In genomic region chr11:45665206-45665932, GRCh38 we compare ENCODE assay signal across 8 cellular contexts. TPM values are rescaled to one million over a fixed set of nuclear protein-coding genes. Genes with fewer than 3 reads are reported as not detected.
DNase-seq lines count a peak whose midpoint lies in the region; ATAC-seq and TF ChIP-seq lines count a peak whose summit lies in the region.

Gene CHST1, minus strand, starts transcription at chr11:45665622. Its CDS starts 14,699 bp downstream, at chr11:45650923.

- H3K27ac Mint-ChIP-seq in Calu3 (ENCODE audit: unreplicated experiment) = no peak within 1 kb of the TSS

- H4K20me1 ChIP-seq in Loucy (ENCODE audit: insufficient read depth, low read length, poor library complexity, severe bottlenecking) = no peaks in the 10 kb centered on the region

- no peaks in the 10 kb centered on the region for H3K4me1 Mint-ChIP-seq in Calu3 (ENCODE audit: low read depth, unreplicated experiment)

- intact Hi-C loops in Calu3 (cut with micrococcal nuclease; ENCODE audit: unreplicated experiment) (no loop called here), left ventricle myocardium superior (cut with micrococcal nuclease) (no loop called here), posterior vena cava (cut with DNase I) (loop anchor here in 1 of 2 donors (5.0 kb wide), 1 partner anchor 863 kb away; no protein-coding TSS in a partner anchor)

- no TSS peak for BruUV-seq in Calu3 (replicated peaks; lab: Mats Ljungman, UMichigan)

- no peaks in the 10 kb centered on the region for H3K9me3 ChIP-seq in Loucy (ENCODE audit: insufficient read depth, low read depth, low read length)

- no peak within 1 kb of the TSS for H3K9ac ChIP-seq in Loucy (ENCODE audit: low read depth, low read length, poor library complexity, severe bottlenecking)

- peak within 1 kb of the TSS; percentile 59; the same call in 1 of the 2 replicates for H2AFZ ChIP-seq in Loucy (ENCODE audit: low read length)

- peak; percentile 50 for DNase-seq in Calu3
- peak in 37 of 56 donors; percentile 32 to 77 (median 51) for DNase-seq in amygdala (lab: John Stamatoyannopoulos, UW)
- peak; percentile 82 for DNase-seq in left ventricle myocardium superior
- DNase-seq in posterior vena cava (ENCODE audit: low spot score) = peak; percentile 82
- no peak for DNase-seq in effector CD8-positive, alpha-beta T cell (lab: John Stamatoyannopoulos, UW)
- DNase-seq in COLO829 (ENCODE audit: low spot score) = no peak

- peak within 1 kb of the TSS; percentile 75 for H3K4me2 ChIP-seq in Loucy (ENCODE audit: low read depth, low read length, poor library complexity, severe bottlenecking)

- H3K9me3 Mint-ChIP-seq in Calu3 (ENCODE audit: low read depth, unreplicated experiment) = no peaks in the 10 kb centered on the region

- peak; percentile 93 for ATAC-seq in left ventricle myocardium superior
- ATAC-seq in HG03457 (IDR thresholded peaks at IDR 0.05; ENCODE audit: unreplicated experiment) = no peak

- peaks cover 8% of the 10 kb centered on the region for H3K36me3 Mint-ChIP-seq in Calu3 (ENCODE audit: insufficient read depth, unreplicated experiment)

- peak within 1 kb of the TSS; percentile 58 for H3K4me3 Mint-ChIP-seq in Calu3 (ENCODE audit: low read depth, unreplicated experiment)

- peaks cover 86% of the 10 kb centered on the region for H3K27me3 Mint-ChIP-seq in Calu3 (ENCODE audit: unreplicated experiment)

- no peak for TF ChIP-seq CTCF in Calu3 (IDR thresholded peaks at IDR 0.05; ENCODE audit: unreplicated experiment)
- TF ChIP-seq CTCF in Loucy (conservative IDR thresholded peaks at IDR 0.05; ENCODE audit: low read length) = no peak

- no peaks in the 10 kb centered on the region for H3F3A ChIP-seq in Loucy (ENCODE audit: low read depth)

- no peaks in the 10 kb centered on the region for H3K36me3 ChIP-seq in Loucy (ENCODE audit: insufficient read depth, low read length)

- no peaks in the 10 kb centered on the region for H3K79me2 ChIP-seq in Loucy (ENCODE audit: insufficient read depth, low read length)

- peak within 1 kb of the TSS; percentile 70 for H3K4me3 ChIP-seq in Loucy (ENCODE audit: low read length, poor library complexity, severe bottlenecking)

- CTCF ChIA-PET in Calu3 (lab: Charles Lee) = no interaction called here

- H3K9me2 ChIP-seq in Loucy (replicated peaks; ENCODE audit: low read depth, low read length) = no peaks in the 10 kb centered on the region

- H3K27me3 ChIP-seq in Loucy (ENCODE audit: insufficient read depth, low read length, poor library complexity, severe bottlenecking) = peaks cover 33% of the 10 kb centered on the region

- peaks cover 10% of the 10 kb centered on the region for H3K4me1 ChIP-seq in Loucy (ENCODE audit: insufficient read depth, low read length, poor library complexity, severe bottlenecking)

RNA-seq across cellular contexts. Expression of gene CHST1, which starts in this region (rescaled TPM):
- total RNA-seq in Calu3 (2022) = not detected in 2 replicates
- 2.5 TPM for total RNA-seq in left ventricle myocardium superior
- 1 to 10 TPM; 3.3 to 5.2 TPM for total RNA-seq in posterior vena cava

Comparison
In these comparisons a context has a peak if more than half of its experiments do, and no peak if none do; other contexts are left out.
1. Peak in DNase-seq in Calu3; RNA of the gene not detected or under 1 TPM.
2. DNase-seq: peak in amygdala (37 of 56), left ventricle myocardium superior (single experiment) and posterior vena cava (single experiment); none in effector CD8-positive, alpha-beta T cell (single experiment) and COLO829 (single experiment).